Comparison of ENCODE assay signal across 8 cellular contexts in genomic region chr7:24979863-24980694, GRCh38. TPM values are rescaled to one million over a fixed set of nuclear protein-coding genes. Genes with fewer than 3 reads are reported as not detected.
DNase-seq lines count a peak whose midpoint lies in the region; ATAC-seq and TF ChIP-seq lines count a peak whose summit lies in the region.

Gene OSBPL3, minus strand, starts transcription at chr7:24980178. Its CDS starts 87,706 bp downstream, at chr7:24892472.

- peaks cover 8% of the 10 kb centered on the region for H3K4me1 Mint-ChIP-seq in type B pancreatic cell (ENCODE audit: unreplicated experiment)

- H3K4me3 Mint-ChIP-seq in type B pancreatic cell, result peak within 1 kb of the TSS; percentile 92

- H3K9me3 Mint-ChIP-seq in type B pancreatic cell, result no peaks in the 10 kb centered on the region

- intact Hi-C loops in cardiac septum (cut with DNase I), result loop anchor here (2.0 to 5.0 kb wide), 3 partner anchors 47 to 159 kb away; no protein-coding TSS in a partner anchor

- H3K27me3 Mint-ChIP-seq in type B pancreatic cell, result peaks cover 71% of the 10 kb centered on the region

- H3K36me3 Mint-ChIP-seq in type B pancreatic cell, result no peaks in the 10 kb centered on the region

- ATAC-seq in HG02623 (IDR thresholded peaks at IDR 0.05; ENCODE audit: unreplicated experiment), result peak; percentile 74

- TF ChIP-seq CTCF in type B pancreatic cell (conservative IDR thresholded peaks at IDR 0.05), result peak; percentile 23

- peak; percentile 88 for TF ChIP-seq POLR2A in GM10847 (IDR thresholded peaks at IDR 0.05; ENCODE audit: extremely low read depth, insufficient read length)

- peak within 1 kb of the TSS; percentile 97 for H3K27ac Mint-ChIP-seq in type B pancreatic cell

- peak; percentile 86 for DNase-seq in NCI-H1105 treated with DMSO at 0.1 percent for 48 hours (lab: John Stamatoyannopoulos, UW)
- DNase-seq in SW 1271 (lab: John Stamatoyannopoulos, UW), result peak; percentile 88 to 89
- DNase-seq in activated naive CD8-positive, alpha-beta T cell treated with anti-CD3 and anti-CD28 coated beads, Interleukin-2, amount 50 U/mL, for 16 hours (ENCODE audit: low read depth, low spot score), result peak; percentile 89
- DNase-seq in cardiac septum (ENCODE audit: low spot score), result peak; percentile 97
- peak; percentile 95 for DNase-seq in pons (ENCODE audit: low spot score)
- peak; percentile 97 for DNase-seq in type B pancreatic cell (ENCODE audit: extremely low spot score, unreplicated experiment)

RNA-seq across cellular contexts. Expression of gene OSBPL3, which starts in this region (rescaled TPM):
- total RNA-seq in cardiac septum (2.4 TPM), type B pancreatic cell (ENCODE audit: low replicate concordance) (18.3 and 43.7 TPM in 2 replicates)

Comparison
In these comparisons a context has a peak if more than half of its experiments do, and no peak if none do; other contexts are left out.
1. Peak in every context shown above with its lines: DNase-seq and ATAC-seq.